ENCODE assay signal across 18 cellular contexts in genomic region chr17:3828151-3828851, GRCh38. TPM values are rescaled to one million over a fixed set of nuclear protein-coding genes. Genes with fewer than 3 reads are reported as not detected.
A peak's percentile ranks its signal among the peaks of the same experiment; 100 is the strongest.
DNase-seq lines count a peak whose midpoint lies in the region; ATAC-seq, FAIRE-seq and TF ChIP-seq lines count a peak whose summit lies in the region.
"Had no signal": no experiment of that assay in that cellular context is flagged by ENCODE, and none has a peak within 500 bp of the region (broad histone marks: within the 10 kb centered on the region; RNA-seq: fewer than 3 reads in every experiment).

No MANE protein-coding gene starts in this region.

- peak overlapping the region; percentile 35 for H3K27ac Mint-ChIP-seq in activated CD8-positive, alpha-beta T cell treated with anti-CD3 and anti-CD28 coated beads, Interleukin-2, amount 10 ng/mL, durations not matched to agents 7 days and 5 days
- no peak overlapping the region for H3K27ac Mint-ChIP-seq in activated CD8-positive, alpha-beta T cell treated with anti-CD3 and anti-CD28 coated beads for 36 hours
- H3K27ac Mint-ChIP-seq in stimulated activated memory B cell treated with anti-CD40 and anti-IgM and Interleukin-4, amounts not matched to agents 10 μg/mL and 1 μg/mL and 100 μg/mL, for 72 hours = peak overlapping the region; percentile 50
- H3K27ac Mint-ChIP-seq: activated CD4-positive, alpha-beta memory T cell treated with anti-CD3 and anti-CD28 coated beads for 36 hours; T-helper 2 cell treated with Interferon-gamma antibody and Interleukin-4, amounts not matched to agents 5 μg/mL and 100 μg/mL, for 36 hours had no signal

- H3K9me3 Mint-ChIP-seq in activated CD8-positive, alpha-beta T cell treated with anti-CD3 and anti-CD28 coated beads, Interleukin-2, amount 10 ng/mL, durations not matched to agents 7 days and 5 days (ENCODE audit: insufficient read depth) = no peaks in the 10 kb centered on the region
- H3K9me3 Mint-ChIP-seq in activated CD8-positive, alpha-beta T cell treated with anti-CD3 and anti-CD28 coated beads for 36 hours = no peaks in the 10 kb centered on the region
- H3K9me3 Mint-ChIP-seq in stimulated activated memory B cell treated with anti-CD40 and anti-IgM and Interleukin-4, amounts not matched to agents 10 μg/mL and 1 μg/mL and 100 μg/mL, for 72 hours = no peaks in the 10 kb centered on the region
- H3K9me3 Mint-ChIP-seq: activated CD4-positive, alpha-beta memory T cell treated with anti-CD3 and anti-CD28 coated beads for 36 hours; natural killer cell treated with Interleukin-12 subunit alpha and Interleukin-12 subunit beta and Interleukin-15 and Interleukin-18, amount 100 ng/mL, for 72 hours; T-helper 2 cell treated with Interferon-gamma antibody and Interleukin-4, amounts not matched to agents 5 μg/mL and 100 μg/mL, for 36 hours had no signal

- no peak for DNase-seq in activated CD8-positive, alpha-beta T cell treated with anti-CD3 and anti-CD28 coated beads, Interleukin-2, amount 10 ng/mL, durations not matched to agents 7 days and 5 days
- no peak for DNase-seq in activated CD8-positive, alpha-beta T cell treated with anti-CD3 and anti-CD28 coated beads for 36 hours
- DNase-seq in choroid plexus epithelial cell (ENCODE audit: low read depth) = peak; percentile 79
- DNase-seq in iris pigment epithelial cell (ENCODE audit: low read depth) = peak; percentile 88
- DNase-seq in putamen (ENCODE audit: low spot score) = no peak
- no peak for DNase-seq in SHP77 (lab: John Stamatoyannopoulos, UW)
- no peak for DNase-seq in GM12891 (ENCODE audit: insufficient read length, low spot score)
- DNase-seq: activated CD4-positive, alpha-beta memory T cell treated with anti-CD3 and anti-CD28 coated beads for 36 hours; activated naive CD4-positive, alpha-beta T cell; kidney; NCI-H1436; NCI-H526 treated with DMSO at 0.1 percent for 48 hours had no signal

- H3K27me3 Mint-ChIP-seq in activated CD8-positive, alpha-beta T cell treated with anti-CD3 and anti-CD28 coated beads, Interleukin-2, amount 10 ng/mL, durations not matched to agents 7 days and 5 days (ENCODE audit: low read depth) = no peaks in the 10 kb centered on the region
- no peaks in the 10 kb centered on the region for H3K27me3 Mint-ChIP-seq in activated CD8-positive, alpha-beta T cell treated with anti-CD3 and anti-CD28 coated beads for 36 hours
- H3K27me3 Mint-ChIP-seq in stimulated activated memory B cell treated with anti-CD40 and anti-IgM and Interleukin-4, amounts not matched to agents 10 μg/mL and 1 μg/mL and 100 μg/mL, for 72 hours = no peaks in the 10 kb centered on the region
- H3K27me3 Mint-ChIP-seq: activated CD4-positive, alpha-beta memory T cell treated with anti-CD3 and anti-CD28 coated beads for 36 hours; natural killer cell treated with Interleukin-12 subunit alpha and Interleukin-12 subunit beta and Interleukin-15 and Interleukin-18, amount 100 ng/mL, for 72 hours had no signal

- CTCF ChIA-PET in activated CD8-positive, alpha-beta T cell treated with anti-CD3 and anti-CD28 coated beads, Interleukin-2, amount 10 ng/mL, durations not matched to agents 7 days and 5 days (lab: Charles Lee) = interaction anchor here (0.8 to 7.7 kb wide), 22 partner anchors 10 to 246 kb away, joined by 3 to 456 read pairs (median 6); partner anchors contain the start of genes CTNS, HASPIN, NCBP3 and SHPK
- CTCF ChIA-PET in activated CD8-positive, alpha-beta T cell treated with anti-CD3 and anti-CD28 coated beads for 36 hours (lab: Charles Lee) = interaction anchor here (0.6 to 7.9 kb wide), 29 partner anchors 10 to 192 kb away, joined by 3 to 367 read pairs (median 7); partner anchors contain the start of genes CTNS, HASPIN, NCBP3 and P2RX5

- FAIRE-seq in GM12891 (lab: Jason Lieb, UNC) = no peak
- FAIRE-seq: A549, frontal cortex, kidney had no signal

- no peak overlapping the region for H3K4me3 ChIP-seq in choroid plexus epithelial cell (ENCODE audit: low read depth, low read length)
- H3K4me3 ChIP-seq: A549, tibial nerve had no signal

- peaks cover 41% of the 10 kb centered on the region for H3K36me3 Mint-ChIP-seq in activated CD8-positive, alpha-beta T cell treated with anti-CD3 and anti-CD28 coated beads, Interleukin-2, amount 10 ng/mL, durations not matched to agents 7 days and 5 days (ENCODE audit: low read depth)
- H3K36me3 Mint-ChIP-seq in activated CD8-positive, alpha-beta T cell treated with anti-CD3 and anti-CD28 coated beads for 36 hours (ENCODE audit: low read depth) = peaks cover 13% of the 10 kb centered on the region
- H3K36me3 Mint-ChIP-seq in stimulated activated memory B cell treated with anti-CD40 and anti-IgM and Interleukin-4, amounts not matched to agents 10 μg/mL and 1 μg/mL and 100 μg/mL, for 72 hours = peaks cover 56% of the 10 kb centered on the region

- no peak for TF ChIP-seq CTCF in activated CD8-positive, alpha-beta T cell treated with anti-CD3 and anti-CD28 coated beads for 36 hours (IDR thresholded peaks at IDR 0.05)
- TF ChIP-seq CTCF in choroid plexus epithelial cell (conservative IDR thresholded peaks at IDR 0.05; ENCODE audit: low read depth, low read length) = no peak

- no peak for TF ChIP-seq POLR2A in GM12891 (IDR thresholded peaks at IDR 0.05; ENCODE audit: low read depth, low read length)

- H3K4me3 Mint-ChIP-seq in activated CD8-positive, alpha-beta T cell treated with anti-CD3 and anti-CD28 coated beads, Interleukin-2, amount 10 ng/mL, durations not matched to agents 7 days and 5 days = no peak overlapping the region
- no peak overlapping the region for H3K4me3 Mint-ChIP-seq in activated CD8-positive, alpha-beta T cell treated with anti-CD3 and anti-CD28 coated beads for 36 hours
- no peak overlapping the region for H3K4me3 Mint-ChIP-seq in stimulated activated memory B cell treated with anti-CD40 and anti-IgM and Interleukin-4, amounts not matched to agents 10 μg/mL and 1 μg/mL and 100 μg/mL, for 72 hours
- H3K4me3 Mint-ChIP-seq: activated CD4-positive, alpha-beta memory T cell treated with anti-CD3 and anti-CD28 coated beads for 36 hours; natural killer cell treated with Interleukin-12 subunit alpha and Interleukin-12 subunit beta and Interleukin-15 and Interleukin-18, amount 100 ng/mL, for 72 hours; T-helper 2 cell treated with Interferon-gamma antibody and Interleukin-4, amounts not matched to agents 5 μg/mL and 100 μg/mL, for 36 hours had no signal

- H3K4me1 Mint-ChIP-seq in activated CD8-positive, alpha-beta T cell treated with anti-CD3 and anti-CD28 coated beads, Interleukin-2, amount 10 ng/mL, durations not matched to agents 7 days and 5 days (ENCODE audit: low read depth) = peaks cover 9% of the 10 kb centered on the region
- peaks cover 7% of the 10 kb centered on the region for H3K4me1 Mint-ChIP-seq in activated CD8-positive, alpha-beta T cell treated with anti-CD3 and anti-CD28 coated beads for 36 hours (ENCODE audit: low read depth)
- H3K4me1 Mint-ChIP-seq in stimulated activated memory B cell treated with anti-CD40 and anti-IgM and Interleukin-4, amounts not matched to agents 10 μg/mL and 1 μg/mL and 100 μg/mL, for 72 hours = no peaks in the 10 kb centered on the region

- no peak for ATAC-seq in activated CD8-positive, alpha-beta T cell treated with anti-CD3 and anti-CD28 coated beads, Interleukin-2, amount 10 ng/mL, durations not matched to agents 7 days and 5 days
- no peak for ATAC-seq in activated CD8-positive, alpha-beta T cell treated with anti-CD3 and anti-CD28 coated beads for 36 hours
- no peak for ATAC-seq in stimulated activated memory B cell treated with anti-CD40 and anti-IgM and Interleukin-4, amounts not matched to agents 10 μg/mL and 1 μg/mL and 100 μg/mL, for 72 hours
- ATAC-seq: natural killer cell treated with Interleukin-12 subunit alpha and Interleukin-12 subunit beta and Interleukin-15 and Interleukin-18, amount 100 ng/mL, for 72 hours had no signal

- POLR2A ChIA-PET in activated CD8-positive, alpha-beta T cell treated with anti-CD3 and anti-CD28 coated beads, Interleukin-2, amount 10 ng/mL, durations not matched to agents 7 days and 5 days (lab: Charles Lee) = interaction anchor here (1.0 to 2.0 kb wide), 2 partner anchors 90 to 98 kb away, joined by 3 to 13 read pairs; no protein-coding TSS in a partner anchor
- POLR2A ChIA-PET in activated CD8-positive, alpha-beta T cell treated with anti-CD3 and anti-CD28 coated beads for 36 hours (lab: Charles Lee) = interaction anchor here (1.9 to 5.3 kb wide), 2 partner anchors 17 to 90 kb away, joined by 5 to 33 read pairs; partner anchors contain the start of gene NCBP3

- intact Hi-C loops in activated CD8-positive, alpha-beta T cell treated with anti-CD3 and anti-CD28 coated beads for 36 hours (cut with micrococcal nuclease) = no loop called here

TF ChIP-seq in GM12891, 5 proteins besides CTCF, POLR2A, EP300 and RAD21:
- no peak for TF ChIP-seq TAF1 (IDR thresholded peaks at IDR 0.05; ENCODE audit: low read depth, low read length)
- TF ChIP-seq PAX5 (IDR thresholded peaks at IDR 0.05; ENCODE audit: insufficient read depth, low read length, severe bottlenecking) = no peak
- no peak for TF ChIP-seq POLR2AphosphoS5 (IDR thresholded peaks at IDR 0.05; ENCODE audit: low read depth, low read length)
- no peak for TF ChIP-seq SPI1 (IDR thresholded peaks at IDR 0.05; ENCODE audit: low read depth, low read length)
- no peak for TF ChIP-seq POU2F2 (IDR thresholded peaks at IDR 0.05; ENCODE audit: low read depth, low read length)

RNA-seq across cellular contexts. Expression of gene NCBP3, which starts 17.7 kb away (rescaled TPM):
- 10 to 100 TPM; 39.1 to 42.6 TPM for total RNA-seq in activated CD8-positive, alpha-beta T cell treated with anti-CD3 and anti-CD28 coated beads, Interleukin-2, amount 10 ng/mL, durations not matched to agents 7 days and 5 days
- total RNA-seq in activated CD8-positive, alpha-beta T cell treated with anti-CD3 and anti-CD28 coated beads for 36 hours = 10 to 100 TPM; 34.7 to 41.1 TPM
- polyA plus RNA-seq in GM12891 (2012; ENCODE audit: low read depth, missing spikeins) = 14.4 TPM

RNA-seq across cellular contexts. Expression of gene ITGAE, which starts 27.3 kb away (rescaled TPM):
- 10 to 100 TPM; 22.9 to 23.2 TPM for total RNA-seq in activated CD8-positive, alpha-beta T cell treated with anti-CD3 and anti-CD28 coated beads, Interleukin-2, amount 10 ng/mL, durations not matched to agents 7 days and 5 days
- total RNA-seq in activated CD8-positive, alpha-beta T cell treated with anti-CD3 and anti-CD28 coated beads for 36 hours = 10 to 100 TPM; 31.8 to 32.4 TPM
- polyA plus RNA-seq in GM12891 (2012; ENCODE audit: low read depth, missing spikeins) = 15.8 TPM

Comparison
In these comparisons a context has a peak if more than half of its experiments do, and no peak if none do; other contexts are left out.
1. DNase-seq: peak in choroid plexus epithelial cell (single experiment) and iris pigment epithelial cell (single experiment); none in activated CD8-positive, alpha-beta T cell treated with anti-CD3 and anti-CD28 coated beads, Interleukin-2, amount 10 ng/mL, durations not matched to agents 7 days and 5 days (single experiment), activated CD8-positive, alpha-beta T cell treated with anti-CD3 and anti-CD28 coated beads for 36 hours (single experiment), putamen (single experiment), SHP77 (0 of 2) and GM12891 (single experiment).